2 cellular contexts compared by ENCODE assay signal in the genomic region with DNA sequence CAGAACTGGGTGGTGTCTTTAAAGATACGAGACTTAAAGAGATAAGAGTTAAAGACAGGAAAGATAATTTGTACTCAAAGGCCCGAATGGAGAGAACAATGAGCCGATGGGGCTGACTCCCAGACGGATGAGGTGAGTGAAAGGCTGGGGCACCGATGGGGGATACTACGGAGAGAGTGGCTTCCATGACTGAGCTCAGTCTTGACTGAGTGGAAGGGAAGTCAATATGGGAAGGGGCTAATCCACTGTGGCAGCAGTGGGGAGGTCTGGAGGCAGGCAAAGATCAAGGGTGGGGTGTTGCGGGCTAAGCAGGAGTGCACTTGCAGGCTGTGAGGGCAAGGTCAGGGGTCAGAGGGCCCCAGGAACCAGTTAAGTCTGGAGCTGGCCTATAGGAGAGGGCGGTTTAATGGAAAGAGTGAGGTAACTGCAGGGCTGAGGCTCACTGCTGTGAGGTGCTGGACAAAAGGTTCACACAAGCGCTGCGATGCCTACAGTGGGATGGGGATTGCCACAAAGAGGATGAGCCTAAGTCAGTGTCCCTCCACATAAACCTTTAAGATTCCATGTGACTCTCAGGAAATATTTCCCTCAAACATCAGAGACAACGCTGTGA.
TF ChIP-seq lines count a peak whose summit lies in the region.

No MANE protein-coding gene starts in this region.

TF ChIP-seq in GM23338, 12 proteins besides CTCF, POLR2A, EP300 and RAD21:
- TF ChIP-seq POLR2AphosphoS5 (IDR thresholded peaks at IDR 0.05; ENCODE audit: low read depth): no peak
- TF ChIP-seq CREB1 (CRISPR knock-in tag; IDR thresholded peaks at IDR 0.05; ENCODE audit: low read depth): no peak
- TF ChIP-seq STAT1 (IDR thresholded peaks at IDR 0.05; ENCODE audit: unreplicated experiment): no peak
- no peak for TF ChIP-seq EZH2 (IDR thresholded peaks at IDR 0.05; ENCODE audit: low read depth, unreplicated experiment)
- TF ChIP-seq EZH2phosphoT487 (IDR thresholded peaks at IDR 0.05; ENCODE audit: unreplicated experiment): no peak
- TF ChIP-seq JUNB (IDR thresholded peaks at IDR 0.05; ENCODE audit: unreplicated experiment): no peak
- TF ChIP-seq, protein P1, sequence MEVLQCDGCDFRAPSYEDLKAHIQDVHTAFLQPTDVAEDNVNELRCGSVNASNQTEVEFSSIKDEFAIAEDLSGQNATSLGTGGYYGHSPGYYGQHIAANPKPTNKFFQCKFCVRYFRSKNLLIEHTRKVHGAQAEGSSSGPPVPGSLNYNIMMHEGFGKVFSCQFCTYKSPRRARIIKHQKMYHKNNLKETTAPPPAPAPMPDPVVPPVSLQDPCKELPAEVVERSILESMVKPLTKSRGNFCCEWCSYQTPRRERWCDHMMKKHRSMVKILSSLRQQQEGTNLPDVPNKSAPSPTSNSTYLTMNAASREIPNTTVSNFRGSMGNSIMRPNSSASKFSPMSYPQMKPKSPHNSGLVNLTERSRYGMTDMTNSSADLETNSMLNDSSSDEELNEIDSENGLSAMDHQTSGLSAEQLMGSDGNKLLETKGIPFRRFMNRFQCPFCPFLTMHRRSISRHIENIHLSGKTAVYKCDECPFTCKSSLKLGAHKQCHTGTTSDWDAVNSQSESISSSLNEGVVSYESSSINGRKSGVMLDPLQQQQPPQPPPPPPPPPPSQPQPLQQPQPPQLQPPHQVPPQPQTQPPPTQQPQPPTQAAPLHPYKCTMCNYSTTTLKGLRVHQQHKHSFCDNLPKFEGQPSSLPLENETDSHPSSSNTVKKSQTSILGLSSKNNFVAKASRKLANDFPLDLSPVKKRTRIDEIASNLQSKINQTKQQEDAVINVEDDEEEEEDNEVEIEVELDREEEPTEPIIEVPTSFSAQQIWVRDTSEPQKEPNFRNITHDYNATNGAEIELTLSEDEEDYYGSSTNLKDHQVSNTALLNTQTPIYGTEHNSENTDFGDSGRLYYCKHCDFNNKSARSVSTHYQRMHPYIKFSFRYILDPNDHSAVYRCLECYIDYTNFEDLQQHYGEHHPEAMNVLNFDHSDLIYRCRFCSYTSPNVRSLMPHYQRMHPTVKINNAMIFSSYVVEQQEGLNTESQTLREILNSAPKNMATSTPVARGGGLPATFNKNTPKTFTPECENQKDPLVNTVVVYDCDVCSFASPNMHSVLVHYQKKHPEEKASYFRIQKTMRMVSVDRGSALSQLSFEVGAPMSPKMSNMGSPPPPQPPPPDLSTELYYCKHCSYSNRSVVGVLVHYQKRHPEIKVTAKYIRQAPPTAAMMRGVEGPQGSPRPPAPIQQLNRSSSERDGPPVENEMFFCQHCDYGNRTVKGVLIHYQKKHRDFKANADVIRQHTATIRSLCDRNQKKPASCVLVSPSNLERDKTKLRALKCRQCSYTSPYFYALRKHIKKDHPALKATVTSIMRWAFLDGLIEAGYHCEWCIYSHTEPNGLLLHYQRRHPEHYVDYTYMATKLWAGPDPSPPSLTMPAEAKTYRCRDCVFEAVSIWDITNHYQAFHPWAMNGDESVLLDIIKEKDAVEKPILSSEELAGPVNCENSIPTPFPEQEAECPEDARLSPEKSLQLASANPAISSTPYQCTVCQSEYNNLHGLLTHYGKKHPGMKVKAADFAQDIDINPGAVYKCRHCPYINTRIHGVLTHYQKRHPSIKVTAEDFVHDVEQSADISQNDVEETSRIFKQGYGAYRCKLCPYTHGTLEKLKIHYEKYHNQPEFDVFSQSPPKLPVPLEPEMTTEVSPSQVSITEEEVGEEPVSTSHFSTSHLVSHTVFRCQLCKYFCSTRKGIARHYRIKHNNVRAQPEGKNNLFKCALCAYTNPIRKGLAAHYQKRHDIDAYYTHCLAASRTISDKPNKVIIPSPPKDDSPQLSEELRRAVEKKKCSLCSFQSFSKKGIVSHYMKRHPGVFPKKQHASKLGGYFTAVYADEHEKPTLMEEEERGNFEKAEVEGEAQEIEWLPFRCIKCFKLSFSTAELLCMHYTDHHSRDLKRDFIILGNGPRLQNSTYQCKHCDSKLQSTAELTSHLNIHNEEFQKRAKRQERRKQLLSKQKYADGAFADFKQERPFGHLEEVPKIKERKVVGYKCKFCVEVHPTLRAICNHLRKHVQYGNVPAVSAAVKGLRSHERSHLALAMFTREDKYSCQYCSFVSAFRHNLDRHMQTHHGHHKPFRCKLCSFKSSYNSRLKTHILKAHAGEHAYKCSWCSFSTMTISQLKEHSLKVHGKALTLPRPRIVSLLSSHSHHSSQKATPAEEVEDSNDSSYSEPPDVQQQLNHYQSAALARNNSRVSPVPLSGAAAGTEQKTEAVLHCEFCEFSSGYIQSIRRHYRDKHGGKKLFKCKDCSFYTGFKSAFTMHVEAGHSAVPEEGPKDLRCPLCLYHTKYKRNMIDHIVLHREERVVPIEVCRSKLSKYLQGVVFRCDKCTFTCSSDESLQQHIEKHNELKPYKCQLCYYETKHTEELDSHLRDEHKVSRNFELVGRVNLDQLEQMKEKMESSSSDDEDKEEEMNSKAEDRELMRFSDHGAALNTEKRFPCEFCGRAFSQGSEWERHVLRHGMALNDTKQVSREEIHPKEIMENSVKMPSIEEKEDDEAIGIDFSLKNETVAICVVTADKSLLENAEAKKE (CRISPR knock-in tag; IDR thresholded peaks at IDR 0.05): no peak
- TF ChIP-seq, protein P2, sequence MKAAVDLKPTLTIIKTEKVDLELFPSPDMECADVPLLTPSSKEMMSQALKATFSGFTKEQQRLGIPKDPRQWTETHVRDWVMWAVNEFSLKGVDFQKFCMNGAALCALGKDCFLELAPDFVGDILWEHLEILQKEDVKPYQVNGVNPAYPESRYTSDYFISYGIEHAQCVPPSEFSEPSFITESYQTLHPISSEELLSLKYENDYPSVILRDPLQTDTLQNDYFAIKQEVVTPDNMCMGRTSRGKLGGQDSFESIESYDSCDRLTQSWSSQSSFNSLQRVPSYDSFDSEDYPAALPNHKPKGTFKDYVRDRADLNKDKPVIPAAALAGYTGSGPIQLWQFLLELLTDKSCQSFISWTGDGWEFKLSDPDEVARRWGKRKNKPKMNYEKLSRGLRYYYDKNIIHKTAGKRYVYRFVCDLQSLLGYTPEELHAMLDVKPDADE (IDR thresholded peaks at IDR 0.05): no peak

TF ChIP-seq in H1, 55 proteins besides CTCF, POLR2A, EP300 and RAD21:
- TF ChIP-seq KDM5A (IDR thresholded peaks at IDR 0.05; ENCODE audit: low read length) (no peak), POU5F1 (IDR thresholded peaks at IDR 0.05; ENCODE audit: low read depth, low read length) (no peak), TBP (IDR thresholded peaks at IDR 0.05; ENCODE audit: low read depth, low read length) (no peak), RFX5 (IDR thresholded peaks at IDR 0.05; ENCODE audit: borderline replicate concordance, low read depth, low read length) (no peak), JUND (IDR thresholded peaks at IDR 0.05; ENCODE audit: low read length) (no peak), SIN3A (conservative IDR thresholded peaks at IDR 0.05 in 1 of 2, IDR thresholded peaks at IDR 0.05 in 1 of 2; ENCODE audit: low read depth in 1 of 2, low read length in 2 of 2) (no peak), TAF1 (IDR thresholded peaks at IDR 0.05; ENCODE audit: low read depth, low read length) (no peak), ASH2L (IDR thresholded peaks at IDR 0.05; ENCODE audit: low read length) (no peak), BCL11A (IDR thresholded peaks at IDR 0.05; ENCODE audit: low read depth in 2 of 2, low read length in 2 of 2) (no peak), TEAD4 (IDR thresholded peaks at IDR 0.05; ENCODE audit: low read depth, low read length) (no peak), TCF12 (IDR thresholded peaks at IDR 0.05; ENCODE audit: low read depth, low read length) (no peak), GABPA (IDR thresholded peaks at IDR 0.05; ENCODE audit: borderline replicate concordance, insufficient read depth, low read length) (no peak), RXRA (IDR thresholded peaks at IDR 0.05; ENCODE audit: insufficient read depth, low read depth, low read length) (no peak), BACH1 (IDR thresholded peaks at IDR 0.05; ENCODE audit: low read length) (no peak), HDAC6 (IDR thresholded peaks at IDR 0.05; ENCODE audit: low read depth, low read length) (no peak)
- TF ChIP-seq, protein P3, sequence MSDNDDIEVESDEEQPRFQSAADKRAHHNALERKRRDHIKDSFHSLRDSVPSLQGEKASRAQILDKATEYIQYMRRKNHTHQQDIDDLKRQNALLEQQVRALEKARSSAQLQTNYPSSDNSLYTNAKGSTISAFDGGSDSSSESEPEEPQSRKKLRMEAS (IDR thresholded peaks at IDR 0.05): no peak
